In the genomic region with DNA sequence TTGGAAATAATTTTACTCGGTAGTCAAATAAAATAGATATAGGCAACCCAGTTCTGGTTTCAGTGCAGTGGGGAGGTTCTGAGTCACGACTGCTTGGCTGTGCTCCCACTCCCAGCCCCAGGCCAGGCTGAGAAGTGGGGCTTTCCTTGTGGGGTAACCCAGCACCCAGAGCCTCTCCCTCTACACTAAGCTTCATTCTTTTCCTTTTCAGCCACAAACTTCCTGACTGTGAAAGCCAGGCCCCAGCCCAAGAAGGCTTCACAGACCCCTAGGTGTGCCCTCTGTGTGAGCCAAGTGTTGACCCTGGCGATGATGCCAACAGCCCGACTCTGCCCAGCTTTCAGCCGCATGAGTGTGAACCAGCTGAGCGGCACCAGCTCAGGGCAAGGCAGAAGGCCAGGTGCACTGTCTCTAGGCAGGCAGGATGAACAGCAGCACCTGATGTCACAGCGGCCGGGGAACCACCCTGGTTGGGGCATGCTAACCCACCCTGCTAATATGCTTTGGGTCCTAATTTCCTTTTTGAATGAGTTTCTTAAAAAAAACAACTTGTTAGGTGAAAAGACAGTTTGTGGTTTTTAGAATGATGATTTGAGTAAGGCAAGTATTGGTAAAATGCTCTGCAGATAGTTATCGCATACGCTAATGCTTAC, we compare ENCODE assay signal across 8 cellular contexts. TPM values are rescaled to one million over a fixed set of nuclear protein-coding genes. Genes with fewer than 3 reads are reported as not detected.
DNase-seq lines count a peak whose midpoint lies in the region; ATAC-seq and TF ChIP-seq lines count a peak whose summit lies in the region.

No MANE protein-coding gene starts in this region.

- POLR2A ChIA-PET in activated CD8-positive, alpha-beta T cell treated with anti-CD3 and anti-CD28 coated beads for 36 hours (lab: Charles Lee), result interaction anchor here (0.6 to 8.9 kb wide), 13 partner anchors 10 to 1285 kb away, joined by 3 to 70 read pairs (median 4); partner anchors contain the start of genes CTDSP2 and TSFM

- intact Hi-C loops in Calu3 (cut with micrococcal nuclease; ENCODE audit: unreplicated experiment) (no loop called here), psoas muscle (cut with DNase I) (loop anchor here in 1 of 2 donors (2.0 kb wide), 1 partner anchor 66 kb away; no protein-coding TSS in a partner anchor)
- intact Hi-C loops in activated CD8-positive, alpha-beta T cell treated with anti-CD3 and anti-CD28 coated beads for 36 hours (cut with micrococcal nuclease), result loop anchor here (2.0 to 5.0 kb wide), 2 partner anchors 38 to 56 kb away; no protein-coding TSS in a partner anchor

- H2AFZ ChIP-seq in neural progenitor cell (replicated peaks), result no peak overlapping the region

- peaks cover 53% of the 10 kb centered on the region for H3K4me1 ChIP-seq in effector memory CD4-positive, alpha-beta T cell (ENCODE audit: control insufficient read depth, insufficient read depth, low read length, poor library complexity, severe bottlenecking)
- H3K4me1 ChIP-seq in psoas muscle (peaks cover 46% of the 10 kb centered on the region), neural progenitor cell (peaks cover 38% of the 10 kb centered on the region)

- WGBS in psoas muscle, 3 donors, result 33 to 42% (median 38%) methylated on average over 10 of the region's 10 CpGs

- BruUV-seq in Calu3 (replicated peaks; lab: Mats Ljungman, UMichigan), result no TSS peak

- no peak overlapping the region for H3K9ac ChIP-seq in neural progenitor cell

- H3K9me3 ChIP-seq in KOPT-K1 (ENCODE audit: insufficient read depth, low read length, poor library complexity, severe bottlenecking), result no peaks in the 10 kb centered on the region
- H3K9me3 ChIP-seq in effector memory CD4-positive, alpha-beta T cell (ENCODE audit: control insufficient read depth, low read length), result no peaks in the 10 kb centered on the region
- no peaks in the 10 kb centered on the region for H3K9me3 ChIP-seq in psoas muscle
- H3K9me3 ChIP-seq in neural progenitor cell (ENCODE audit: low read depth), result no peaks in the 10 kb centered on the region

- H3K27ac ChIP-seq in KOPT-K1 (ENCODE audit: low read depth, low read length, poor library complexity, severe bottlenecking) (peak overlapping the region; percentile 81), psoas muscle (peak overlapping the region; percentile 94), neural progenitor cell (no peak overlapping the region)
- peak overlapping the region; percentile 90 for H3K27ac ChIP-seq in effector memory CD4-positive, alpha-beta T cell (ENCODE audit: insufficient read depth, low read length, poor library complexity, severe bottlenecking)

- CTCF ChIA-PET in Calu3 (lab: Charles Lee), result interaction anchor here (0.6 to 1.8 kb wide), 5 partner anchors 9 to 62 kb away, joined by 3 to 6 read pairs (median 4); no protein-coding TSS in a partner anchor
- CTCF ChIA-PET in activated CD8-positive, alpha-beta T cell treated with anti-CD3 and anti-CD28 coated beads for 36 hours (lab: Charles Lee), result interaction anchor here (1.0 to 9.3 kb wide), 10 partner anchors 34 to 139 kb away, joined by 3 to 96 read pairs (median 5); partner anchors contain the start of genes CTDSP2 and TSFM

- no peaks in the 10 kb centered on the region for H3K27me3 ChIP-seq in effector memory CD4-positive, alpha-beta T cell (replicated peaks; ENCODE audit: control insufficient read depth, insufficient read depth, low read length, poor library complexity, severe bottlenecking)
- H3K27me3 ChIP-seq in psoas muscle (ENCODE audit: insufficient read depth in 3 of 3, low read length in 2 of 3), result no peaks in the 10 kb centered on the region
- H3K27me3 ChIP-seq in neural progenitor cell, result no peaks in the 10 kb centered on the region

- H3K9me3 Mint-ChIP-seq in Calu3 (ENCODE audit: low read depth, unreplicated experiment) (no peaks in the 10 kb centered on the region), neural progenitor cell (peaks cover 3% of the 10 kb centered on the region)
- no peaks in the 10 kb centered on the region for H3K9me3 Mint-ChIP-seq in activated CD8-positive, alpha-beta T cell treated with anti-CD3 and anti-CD28 coated beads for 36 hours

- peaks cover 21% of the 10 kb centered on the region for H3F3A ChIP-seq in neural progenitor cell (ENCODE audit: low read depth)

- no peaks in the 10 kb centered on the region for H3K79me2 ChIP-seq in neural progenitor cell (ENCODE audit: low read depth)

- H3K36me3 ChIP-seq in KOPT-K1 (ENCODE audit: insufficient read depth, low read length), result no peaks in the 10 kb centered on the region
- H3K36me3 ChIP-seq in effector memory CD4-positive, alpha-beta T cell (ENCODE audit: control insufficient read depth, insufficient read depth, low read length), result no peaks in the 10 kb centered on the region
- H3K36me3 ChIP-seq in psoas muscle (ENCODE audit: insufficient read depth in 1 of 2, low read depth in 1 of 2), result no peaks in the 10 kb centered on the region
- no peaks in the 10 kb centered on the region for H3K36me3 ChIP-seq in neural progenitor cell

- ATAC-seq in GM21515 (IDR thresholded peaks at IDR 0.05; ENCODE audit: unreplicated experiment) (peak; percentile 88), psoas muscle (peak; percentile 70 to 82 (median 80))
- peak; percentile 93 for ATAC-seq in activated CD8-positive, alpha-beta T cell treated with anti-CD3 and anti-CD28 coated beads for 36 hours

- no peak overlapping the region for H3K27ac Mint-ChIP-seq in Calu3 (ENCODE audit: unreplicated experiment)
- peak overlapping the region; percentile 100 for H3K27ac Mint-ChIP-seq in activated CD8-positive, alpha-beta T cell treated with anti-CD3 and anti-CD28 coated beads for 36 hours
- H3K27ac Mint-ChIP-seq in neural progenitor cell, result no peak overlapping the region

- H3K36me3 Mint-ChIP-seq in Calu3 (ENCODE audit: insufficient read depth, unreplicated experiment) (peaks cover 6% of the 10 kb centered on the region), neural progenitor cell (no peaks in the 10 kb centered on the region)
- H3K36me3 Mint-ChIP-seq in activated CD8-positive, alpha-beta T cell treated with anti-CD3 and anti-CD28 coated beads for 36 hours (ENCODE audit: low read depth), result no peaks in the 10 kb centered on the region

- TF ChIP-seq CTCF in Calu3 (IDR thresholded peaks at IDR 0.05; ENCODE audit: unreplicated experiment) (no peak), psoas muscle (IDR thresholded peaks at IDR 0.05) (no peak), neural progenitor cell (IDR thresholded peaks at IDR 0.05) (no peak)
- TF ChIP-seq CTCF in activated CD8-positive, alpha-beta T cell treated with anti-CD3 and anti-CD28 coated beads for 36 hours (IDR thresholded peaks at IDR 0.05), result no peak

- H3K27me3 Mint-ChIP-seq in Calu3 (ENCODE audit: unreplicated experiment), result no peaks in the 10 kb centered on the region
- H3K27me3 Mint-ChIP-seq in activated CD8-positive, alpha-beta T cell treated with anti-CD3 and anti-CD28 coated beads for 36 hours, result no peaks in the 10 kb centered on the region
- H3K27me3 Mint-ChIP-seq in neural progenitor cell (ENCODE audit: insufficient read depth, low read depth), result peaks cover 11% of the 10 kb centered on the region

- no peak overlapping the region for H3K4me2 ChIP-seq in neural progenitor cell

- no peak overlapping the region for H3K4me3 Mint-ChIP-seq in Calu3 (ENCODE audit: low read depth, unreplicated experiment)
- H3K4me3 Mint-ChIP-seq in activated CD8-positive, alpha-beta T cell treated with anti-CD3 and anti-CD28 coated beads for 36 hours, result peak overlapping the region; percentile 61
- H3K4me3 Mint-ChIP-seq in neural progenitor cell, result no peak overlapping the region

- H3K4me1 Mint-ChIP-seq in Calu3 (ENCODE audit: low read depth, unreplicated experiment) (peaks cover 33% of the 10 kb centered on the region), neural progenitor cell (peaks cover 39% of the 10 kb centered on the region)
- peaks cover 53% of the 10 kb centered on the region for H3K4me1 Mint-ChIP-seq in activated CD8-positive, alpha-beta T cell treated with anti-CD3 and anti-CD28 coated beads for 36 hours (ENCODE audit: low read depth)

- DNase-seq in Calu3 (peak; percentile 39), psoas muscle (peak; percentile 47 to 83), neural progenitor cell (ENCODE audit: low spot score) (no peak), SKM-1 treated with dmso at 0.1 percent for 144 hours (lab: John Stamatoyannopoulos, UW; ENCODE audit: unreplicated experiment) (no peak)
- DNase-seq in activated CD8-positive, alpha-beta T cell treated with anti-CD3 and anti-CD28 coated beads for 36 hours, result peak; percentile 96
- peak; percentile 72 to 88 (median 80) for DNase-seq in effector memory CD4-positive, alpha-beta T cell

- H4K20me1 ChIP-seq in neural progenitor cell (ENCODE audit: low read depth), result no peaks in the 10 kb centered on the region

- H3K4me3 ChIP-seq in effector memory CD4-positive, alpha-beta T cell (ENCODE audit: insufficient read depth, low read depth, low read length, poor library complexity, severe bottlenecking), result no peak overlapping the region
- peak overlapping the region; percentile 23 for H3K4me3 ChIP-seq in psoas muscle
- H3K4me3 ChIP-seq in neural progenitor cell, result no peak overlapping the region

RNA-seq across cellular contexts. Expression of gene ATP23, which starts 42.2 kb away (rescaled TPM):
- 10.7 and 12.8 TPM in 2 replicates for total RNA-seq in Calu3 (2022)
- 10 to 100 TPM; 15.8 to 16.7 TPM for total RNA-seq in activated CD8-positive, alpha-beta T cell treated with anti-CD3 and anti-CD28 coated beads for 36 hours
- total RNA-seq in psoas muscle, result 10 to 100 TPM in 2 of 4 donors, 1 to 10 TPM in 2; 7.4 to 13.5 (median 9.5) TPM
- 10 to 100 TPM in 1 of 3 donors, 1 to 10 TPM in 2; 6.3 to 28.8 (median 8.7) TPM for polyA plus RNA-seq in psoas muscle
- 6.3 and 11.4 TPM in 2 replicates for total RNA-seq in neural progenitor cell (ENCODE audit: low replicate concordance)

RNA-seq across cellular contexts. Expression of gene CTDSP2, which starts 52.6 kb away (rescaled TPM):
- total RNA-seq in Calu3 (2022) (117 and 119 TPM in 2 replicates), psoas muscle (10 to 100 TPM; 71.3 to 91.8 (median 80.0) TPM), neural progenitor cell (ENCODE audit: low replicate concordance) (43.6 and 73.2 TPM in 2 replicates)
- 10 to 100 TPM; 67.1 to 67.2 TPM for total RNA-seq in activated CD8-positive, alpha-beta T cell treated with anti-CD3 and anti-CD28 coated beads for 36 hours
- polyA plus RNA-seq in psoas muscle, result 10 to 100 TPM; 13.9 to 64.7 (median 44.5) TPM

Comparison
In these comparisons a context has a peak if more than half of its experiments do, and no peak if none do; other contexts are left out.
1. DNase-seq: peak in Calu3 (single experiment), activated CD8-positive, alpha-beta T cell treated with anti-CD3 and anti-CD28 coated beads for 36 hours (single experiment), effector memory CD4-positive, alpha-beta T cell (3 of 3) and psoas muscle (2 of 2); none in neural progenitor cell (single experiment) and SKM-1 treated with dmso at 0.1 percent for 144 hours (single experiment).
2. Peak in every context shown above with its lines, with median percentiles within 50 percentile points of each other: ATAC-seq.